10 cellular contexts compared by ENCODE assay signal in genomic region chr3:172476339-172476738, GRCh38. TPM values are rescaled to one million over a fixed set of nuclear protein-coding genes. Genes with fewer than 3 reads are reported as not detected.
DNase-seq lines count a peak whose midpoint lies in the region; ATAC-seq and TF ChIP-seq lines count a peak whose summit lies in the region.
"Had no signal": no experiment of that assay in that cellular context is flagged by ENCODE, and none has a peak within 500 bp of the region (broad histone marks: within the 10 kb centered on the region; RNA-seq: fewer than 3 reads in every experiment).

No MANE protein-coding gene starts in this region.

- H3K79me2 ChIP-seq in Loucy (ENCODE audit: insufficient read depth, low read length), result no peaks in the 10 kb centered on the region

- peak overlapping the region; percentile 60 for H3K4me2 ChIP-seq in Loucy (ENCODE audit: low read depth, low read length, poor library complexity, severe bottlenecking)

- no peak for TF ChIP-seq CTCF in Caco-2 (IDR thresholded peaks at IDR 0.05; ENCODE audit: insufficient read depth in 1 of 2, low read depth in 1 of 2, low read length in 1 of 2, severe bottlenecking in 1 of 2, unreplicated experiment in 1 of 2)
- no peak for TF ChIP-seq CTCF in Loucy (conservative IDR thresholded peaks at IDR 0.05; ENCODE audit: low read length)
- no peak for TF ChIP-seq CTCF in mesothelial cell of epicardium (IDR thresholded peaks at IDR 0.05; ENCODE audit: unreplicated experiment)
- TF ChIP-seq CTCF in vagina (IDR thresholded peaks at IDR 0.05), result no peak

- DNase-seq in Caco-2 (no peak), adipocyte (ENCODE audit: low read depth) (no peak), mesothelial cell of epicardium (ENCODE audit: low spot score in 2 of 2, unreplicated experiment in 2 of 2) (no peak), head of caudate nucleus (no peak), vagina (ENCODE audit: extremely low spot score in 2 of 2) (no peak)
- no peak for DNase-seq in stimulated activated CD4-positive, alpha-beta T cell treated with anti-CD3 and anti-CD28 coated beads, Interleukin-4, amount 100 ng/mL, for 1 hour
- no peak for DNase-seq in stimulated activated naive CD8-positive, alpha-beta T cell treated with anti-CD3 and anti-CD28 coated beads, Interleukin-15, amount 100 ng/mL, for 72 hours
- DNase-seq: aorta, SW 1271 had no signal

- no peaks in the 10 kb centered on the region for H3K9me2 ChIP-seq in Loucy (replicated peaks; ENCODE audit: low read depth, low read length)

- no TSS peak for BruUV-seq in Caco-2 (replicated peaks; lab: Mats Ljungman, UMichigan)

- H3K27ac Mint-ChIP-seq in Caco-2 (ENCODE audit: unreplicated experiment) (no peak overlapping the region), mesothelial cell of epicardium (no peak overlapping the region)
- H3K27ac Mint-ChIP-seq in stimulated activated naive CD8-positive, alpha-beta T cell treated with anti-CD3 and anti-CD28 coated beads, Interleukin-15, amount 100 ng/mL, for 72 hours, result no peak overlapping the region

- H3K4me1 Mint-ChIP-seq in Caco-2 (ENCODE audit: low read depth, unreplicated experiment) (no peaks in the 10 kb centered on the region), mesothelial cell of epicardium (peaks cover 6% of the 10 kb centered on the region)
- H3K4me1 Mint-ChIP-seq in stimulated activated naive CD8-positive, alpha-beta T cell treated with anti-CD3 and anti-CD28 coated beads, Interleukin-15, amount 100 ng/mL, for 72 hours, result peaks cover 17% of the 10 kb centered on the region

- CTCF ChIA-PET in Caco-2 (lab: Charles Lee), result interaction anchor here (0.7 to 2.4 kb wide), 5 partner anchors 11 to 831 kb away, joined by 4 to 11 read pairs (median 9); no protein-coding TSS in a partner anchor

- no peak for ATAC-seq in stimulated activated naive CD8-positive, alpha-beta T cell treated with anti-CD3 and anti-CD28 coated beads, Interleukin-15, amount 100 ng/mL, for 72 hours

- peak overlapping the region; percentile 94 for H2AFZ ChIP-seq in Loucy (ENCODE audit: low read length)

- peaks cover 9% of the 10 kb centered on the region for H3K9me3 Mint-ChIP-seq in Caco-2 (ENCODE audit: unreplicated experiment)
- peaks cover 9% of the 10 kb centered on the region for H3K9me3 Mint-ChIP-seq in mesothelial cell of epicardium
- no peaks in the 10 kb centered on the region for H3K9me3 Mint-ChIP-seq in stimulated activated naive CD8-positive, alpha-beta T cell treated with anti-CD3 and anti-CD28 coated beads, Interleukin-15, amount 100 ng/mL, for 72 hours

- H3F3A ChIP-seq in Loucy (ENCODE audit: low read depth), result no peaks in the 10 kb centered on the region

- TF ChIP-seq POLR2A in vagina (IDR thresholded peaks at IDR 0.05), result no peak

- no peaks in the 10 kb centered on the region for H3K27me3 ChIP-seq in Caco-2 (replicated peaks; ENCODE audit: control insufficient read depth, insufficient read depth, low read length)
- H3K27me3 ChIP-seq in Loucy (ENCODE audit: insufficient read depth, low read length, poor library complexity, severe bottlenecking), result no peaks in the 10 kb centered on the region
- H3K27me3 ChIP-seq in adipocyte (replicated peaks; ENCODE audit: control insufficient read depth, insufficient read depth, low read length), result no peaks in the 10 kb centered on the region
- H3K27me3 ChIP-seq in vagina, result no peaks in the 10 kb centered on the region

- H3K36me3 ChIP-seq in Caco-2 (ENCODE audit: control insufficient read depth, insufficient read depth, low read length) (no peaks in the 10 kb centered on the region), Loucy (ENCODE audit: insufficient read depth, low read length) (no peaks in the 10 kb centered on the region), adipocyte (ENCODE audit: control insufficient read depth, insufficient read depth, low read length, severe bottlenecking) (no peaks in the 10 kb centered on the region), vagina (no peaks in the 10 kb centered on the region)

- no peak overlapping the region for H3K27ac ChIP-seq in vagina

- H3K4me3 Mint-ChIP-seq in Caco-2 (ENCODE audit: unreplicated experiment), result peak overlapping the region; percentile 86
- H3K4me3 Mint-ChIP-seq in mesothelial cell of epicardium, result peak overlapping the region; percentile 73
- H3K4me3 Mint-ChIP-seq in stimulated activated naive CD8-positive, alpha-beta T cell treated with anti-CD3 and anti-CD28 coated beads, Interleukin-15, amount 100 ng/mL, for 72 hours, result peak overlapping the region in 1 of 2 donors; percentile 88

- H4K20me1 ChIP-seq in Loucy (ENCODE audit: insufficient read depth, low read length, poor library complexity, severe bottlenecking), result no peaks in the 10 kb centered on the region

- intact Hi-C loops in Caco-2 (cut with micrococcal nuclease; ENCODE audit: unreplicated experiment), result no loop called here
- intact Hi-C loops in head of caudate nucleus (cut with DNase I), result no loop called here
- intact Hi-C loops in vagina (cut with DNase I), result no loop called here

- H3K27me3 Mint-ChIP-seq in Caco-2 (ENCODE audit: insufficient read depth, unreplicated experiment) (peaks cover 3% of the 10 kb centered on the region), mesothelial cell of epicardium (ENCODE audit: low read depth) (peaks cover 4% of the 10 kb centered on the region)
- peaks cover 8% of the 10 kb centered on the region for H3K27me3 Mint-ChIP-seq in stimulated activated naive CD8-positive, alpha-beta T cell treated with anti-CD3 and anti-CD28 coated beads, Interleukin-15, amount 100 ng/mL, for 72 hours

- H3K4me3 ChIP-seq in Caco-2 (ENCODE audit: low read depth, low read length), result no peak overlapping the region
- H3K4me3 ChIP-seq in Loucy (ENCODE audit: low read length, poor library complexity, severe bottlenecking), result peak overlapping the region; percentile 74
- peak overlapping the region; percentile 83 for H3K4me3 ChIP-seq in adipocyte (ENCODE audit: low read length)
- no peak overlapping the region for H3K4me3 ChIP-seq in vagina

- H3K9ac ChIP-seq in Loucy (ENCODE audit: low read depth, low read length, poor library complexity, severe bottlenecking) (peak overlapping the region; percentile 56), adipocyte (ENCODE audit: low read length) (peak overlapping the region; percentile 67)

- H3K36me3 Mint-ChIP-seq in Caco-2 (ENCODE audit: insufficient read depth, unreplicated experiment) (no peaks in the 10 kb centered on the region), mesothelial cell of epicardium (peaks cover 5% of the 10 kb centered on the region)

- POLR2A ChIA-PET in Caco-2 (lab: Charles Lee), result interaction anchor here (0.6 kb wide), 1 partner anchor 274 kb away, joined by 3 read pairs; the partner anchor contains the start of gene ECT2

- no peaks in the 10 kb centered on the region for H3K9me3 ChIP-seq in Caco-2
- H3K9me3 ChIP-seq in Loucy (ENCODE audit: insufficient read depth, low read depth, low read length), result no peaks in the 10 kb centered on the region
- H3K9me3 ChIP-seq in adipocyte (ENCODE audit: control insufficient read depth, low read length), result peaks cover 7% of the 10 kb centered on the region
- no peaks in the 10 kb centered on the region for H3K9me3 ChIP-seq in vagina

- no peaks in the 10 kb centered on the region for H3K4me1 ChIP-seq in Caco-2
- H3K4me1 ChIP-seq in Loucy (ENCODE audit: insufficient read depth, low read length, poor library complexity, severe bottlenecking), result no peaks in the 10 kb centered on the region
- no peaks in the 10 kb centered on the region for H3K4me1 ChIP-seq in adipocyte (ENCODE audit: control insufficient read depth, insufficient read depth, low read length)
- H3K4me1 ChIP-seq in vagina, result no peaks in the 10 kb centered on the region

RNA-seq across cellular contexts. Expression of gene GHSR, which starts 28.1 kb away (rescaled TPM):
- total RNA-seq in Caco-2 (2022), result not detected in 2 replicates
- total RNA-seq in mesothelial cell of epicardium, result not detected in 3 replicates
- not detected for total RNA-seq in vagina
- total RNA-seq: aorta had no signal

RNA-seq across cellular contexts. Expression of gene TNFSF10, which starts 46.9 kb away (rescaled TPM):
- total RNA-seq in Caco-2 (2022) (not detected in 2 replicates), mesothelial cell of epicardium (1.2 to 2.3 TPM (median 1.7 TPM) in 3 replicates), vagina (92.8 TPM)

Comparison
In these comparisons a context has a peak if more than half of its experiments do, and no peak if none do; other contexts are left out.
1. H3K4me3 ChIP-seq: peak in Loucy (single experiment) and adipocyte (single experiment); none in Caco-2 (single experiment) and vagina (0 of 2).
2. RNA of gene TNFSF10, which starts 46.9 kb away (total RNA-seq): 92.8 TPM in vagina (single experiment); 1.2 to 2.3 TPM in mesothelial cell of epicardium and not detected in Caco-2; every median in the first group is over 10 times any median in the second.